Comparison of ENCODE assay signal across 10 cellular contexts in genomic region chr6:111540971-111541719, GRCh38. TPM values are rescaled to one million over a fixed set of nuclear protein-coding genes. Genes with fewer than 3 reads are reported as not detected.
DNase-seq lines count a peak whose midpoint lies in the region; ATAC-seq lines count a peak whose summit lies in the region.
"Had no signal": no experiment of that assay in that cellular context is flagged by ENCODE, and none has a peak within 500 bp of the region (broad histone marks: within the 10 kb centered on the region; RNA-seq: fewer than 3 reads in every experiment).

No MANE protein-coding gene starts in this region.

- H3K27me3 Mint-ChIP-seq in activated T-cell treated with anti-CD3 and anti-CD28 coated beads, Interleukin-2, amount 50 U/mL, for 24 hours = no peaks in the 10 kb centered on the region

- peaks cover 12% of the 10 kb centered on the region for H3K4me1 Mint-ChIP-seq in activated T-cell treated with anti-CD3 and anti-CD28 coated beads, Interleukin-2, amount 50 U/mL, for 24 hours (ENCODE audit: low read depth)

- H3K4ac ChIP-seq in trophoblast cell (ENCODE audit: low read depth, low read length) = no peak overlapping the region

- no peaks in the 10 kb centered on the region for H3K79me1 ChIP-seq in trophoblast cell (ENCODE audit: low read length)

- no peak overlapping the region for H2AFZ ChIP-seq in trophoblast cell (ENCODE audit: insufficient read depth, low read length, poor library complexity)

- H3K9ac ChIP-seq in HUES48 (ENCODE audit: low read depth, low read length) = no peak overlapping the region
- H3K9ac ChIP-seq in trophoblast cell (ENCODE audit: low read length) = no peak overlapping the region

- DNase-seq in NCI-H2196 (lab: John Stamatoyannopoulos, UW; ENCODE audit: unreplicated experiment) (peak; percentile 45), epidermal melanocyte (ENCODE audit: insufficient read length, low spot score) (peak; percentile 66), trophoblast cell (peak; percentile 27 to 72), SW 1271 (lab: John Stamatoyannopoulos, UW) (no peak)
- no peak for DNase-seq in activated T-cell treated with anti-CD3 and anti-CD28 coated beads, Interleukin-2, amount 50 U/mL, for 24 hours
- DNase-seq: Kasumi-1, spleen had no signal

- no peak overlapping the region for H4K12ac ChIP-seq in trophoblast cell (ENCODE audit: low read depth, low read length)

- H3K9me3 Mint-ChIP-seq in activated T-cell treated with anti-CD3 and anti-CD28 coated beads, Interleukin-2, amount 50 U/mL, for 24 hours = no peaks in the 10 kb centered on the region

- H3K36me3 ChIP-seq in HUES48 (ENCODE audit: control insufficient read depth, insufficient read depth, low read length) (no peaks in the 10 kb centered on the region), trophoblast cell (ENCODE audit: control insufficient read depth in 1 of 2, insufficient read depth in 2 of 2, low read length in 2 of 2) (no peaks in the 10 kb centered on the region)
- H3K36me3 ChIP-seq: spleen had no signal

- H3K27ac ChIP-seq in HUES48 (ENCODE audit: low read depth, low read length) = peak overlapping the region; percentile 22
- no peak overlapping the region for H3K27ac ChIP-seq in trophoblast cell (ENCODE audit: low read depth, low read length)
- H3K27ac ChIP-seq: spleen had no signal

- H3K4me3 ChIP-seq in HUES48 (ENCODE audit: low read depth, low read length) (no peak overlapping the region), trophoblast cell (ENCODE audit: low read depth, low read length) (no peak overlapping the region)
- H3K4me3 ChIP-seq: coronary artery, spleen had no signal

- no peak for ATAC-seq in HG02884 (IDR thresholded peaks at IDR 0.05; ENCODE audit: unreplicated experiment)

- no peak overlapping the region for H3K4me3 Mint-ChIP-seq in activated T-cell treated with anti-CD3 and anti-CD28 coated beads, Interleukin-2, amount 50 U/mL, for 24 hours

- no peak overlapping the region for H3K27ac Mint-ChIP-seq in activated T-cell treated with anti-CD3 and anti-CD28 coated beads, Interleukin-2, amount 50 U/mL, for 24 hours

- no peak overlapping the region for H3K4me2 ChIP-seq in trophoblast cell (ENCODE audit: low read length)

- H3K4me1 ChIP-seq in HUES48 (ENCODE audit: control insufficient read depth, insufficient read depth, low read length) (peaks cover 28% of the 10 kb centered on the region), trophoblast cell (ENCODE audit: control insufficient read depth in 1 of 2, insufficient read depth in 2 of 2, low read length in 2 of 2) (peaks cover 0 to 3% of the 10 kb centered on the region in 2 experiments)

- peaks cover 11% of the 10 kb centered on the region for H3K36me3 Mint-ChIP-seq in activated T-cell treated with anti-CD3 and anti-CD28 coated beads, Interleukin-2, amount 50 U/mL, for 24 hours (ENCODE audit: low read depth)

- H2BK12ac ChIP-seq in trophoblast cell (ENCODE audit: low read length) = no peak overlapping the region

- no peaks in the 10 kb centered on the region for H3K27me3 ChIP-seq in HUES48 (ENCODE audit: control insufficient read depth, insufficient read depth, low read length)
- H3K27me3 ChIP-seq in trophoblast cell (ENCODE audit: insufficient read depth, low read length) = no peaks in the 10 kb centered on the region
- H3K27me3 ChIP-seq: spleen had no signal

- no peaks in the 10 kb centered on the region for H3K79me2 ChIP-seq in trophoblast cell (ENCODE audit: control insufficient read depth, insufficient read depth, low read length, poor library complexity)

- H2BK120ac ChIP-seq in trophoblast cell (ENCODE audit: insufficient read depth, low read length, poor library complexity) = no peak overlapping the region

- no peaks in the 10 kb centered on the region for H3K9me3 ChIP-seq in HUES48 (ENCODE audit: control insufficient read depth, insufficient read depth, low read length)
- peaks cover 2% of the 10 kb centered on the region for H3K9me3 ChIP-seq in trophoblast cell (ENCODE audit: insufficient read depth, low read depth, low read length)
- H3K9me3 ChIP-seq: spleen had no signal

- H3K14ac ChIP-seq in trophoblast cell (ENCODE audit: low read length) = no peak overlapping the region

- no peak overlapping the region for H2BK5ac ChIP-seq in trophoblast cell (ENCODE audit: low read depth, low read length, poor library complexity)

- H3K18ac ChIP-seq in trophoblast cell (ENCODE audit: low read length) = no peak overlapping the region

- no peak overlapping the region for H2AK5ac ChIP-seq in trophoblast cell (ENCODE audit: low read length)

- no peak overlapping the region for H3K23ac ChIP-seq in trophoblast cell (ENCODE audit: low read length)

- no peak overlapping the region for H4K8ac ChIP-seq in trophoblast cell (ENCODE audit: low read depth, low read length)

- WGBS in trophoblast cell (ENCODE audit: extremely low coverage, insufficient coverage, insufficient read length) = no CpG with 5 or more reads among the region's 9 CpGs

- H4K91ac ChIP-seq in trophoblast cell (ENCODE audit: low read depth, low read length) = no peak overlapping the region

RNA-seq across cellular contexts. Expression of gene REV3L, which starts 58.1 kb away (rescaled TPM):
- polyA plus RNA-seq in trophoblast cell (2013) = 8.7 TPM in 2 replicates

Comparison
In these comparisons a context has a peak if more than half of its experiments do, and no peak if none do; other contexts are left out.
1. DNase-seq: peak in NCI-H2196 (single experiment), epidermal melanocyte (single experiment) and trophoblast cell (2 of 2); none in activated T-cell treated with anti-CD3 and anti-CD28 coated beads, Interleukin-2, amount 50 U/mL, for 24 hours (single experiment) and SW 1271 (0 of 2).